8 cellular contexts compared by ENCODE assay signal in the genomic region with DNA sequence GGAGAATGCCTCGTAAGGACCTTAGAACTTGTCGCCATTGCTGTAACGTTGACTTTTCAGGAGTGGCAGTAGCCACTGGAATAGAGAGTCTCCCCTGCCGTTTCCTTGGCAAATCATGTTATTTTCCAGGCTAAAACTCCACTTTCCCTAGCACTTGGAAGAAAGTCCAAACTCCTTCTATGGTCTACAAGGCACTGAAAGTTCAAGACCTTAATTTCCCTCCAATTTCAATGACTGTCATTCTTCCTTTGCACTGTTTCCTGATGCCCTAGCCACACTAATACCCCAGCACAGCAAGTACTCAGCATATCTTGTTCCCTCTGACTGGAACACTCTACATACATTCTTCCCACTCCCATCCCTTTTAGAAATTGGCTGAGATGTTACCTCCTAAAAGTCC. TPM values are rescaled to one million over a fixed set of nuclear protein-coding genes. Genes with fewer than 3 reads are reported as not detected.
DNase-seq lines count a peak whose midpoint lies in the region; ATAC-seq and TF ChIP-seq lines count a peak whose summit lies in the region.

No MANE protein-coding gene starts in this region.

- TF ChIP-seq CTCF in AG04450 (IDR thresholded peaks at IDR 0.05; ENCODE audit: low read depth, low read length) (no peak), KMS-11 (conservative IDR thresholded peaks at IDR 0.05; ENCODE audit: low read depth, low read length) (no peak), chondrocyte (IDR thresholded peaks at IDR 0.05) (no peak), foreskin keratinocyte (conservative IDR thresholded peaks at IDR 0.05) (no peak)

- H3K4me1 Mint-ChIP-seq in chondrocyte (ENCODE audit: low read depth), result peaks cover 28% of the 10 kb centered on the region
- H3K4me1 Mint-ChIP-seq in naive thymus-derived CD4-positive, alpha-beta T cell, result peaks cover 25 to 35% (median 29%) of the 10 kb centered on the region in 7 donors

- POLR2A ChIA-PET in AG04450 (lab: Yijun Ruan, JAX), result interaction anchor here (0.6 to 1.2 kb wide), 3 partner anchors 13 to 89 kb away, joined by 3 to 4 read pairs (median 4); no protein-coding TSS in a partner anchor
- POLR2A ChIA-PET in naive thymus-derived CD4-positive, alpha-beta T cell (lab: Charles Lee), result interaction anchor here (0.5 to 0.6 kb wide), 2 partner anchors 15 to 1152 kb away, joined by 3 to 5 read pairs; no protein-coding TSS in a partner anchor
- POLR2A ChIA-PET in HEK293T (lab: Yijun Ruan, JAX), result interaction anchor here (1.9 kb wide), 1 partner anchor 10 kb away, joined by 5 read pairs; no protein-coding TSS in a partner anchor

- no peaks in the 10 kb centered on the region for H3K9me3 ChIP-seq in AG04450 (ENCODE audit: control insufficient read depth, insufficient read depth, low read length)
- H3K9me3 ChIP-seq in naive thymus-derived CD4-positive, alpha-beta T cell (ENCODE audit: control insufficient read depth in 2 of 3, low read length in 3 of 3), result no peaks in the 10 kb centered on the region

- no peak overlapping the region for H3K27ac ChIP-seq in AG04450 (ENCODE audit: low read depth, low read length)
- no peak overlapping the region; the same call in 1 of the 2 replicates for H3K27ac ChIP-seq in KMS-11
- peak overlapping the region; percentile 81 for H3K27ac ChIP-seq in naive thymus-derived CD4-positive, alpha-beta T cell (ENCODE audit: low read depth, low read length)
- no peak overlapping the region for H3K27ac ChIP-seq in foreskin keratinocyte

- no peaks in the 10 kb centered on the region for H3K36me3 Mint-ChIP-seq in chondrocyte (ENCODE audit: low read depth)
- no peaks in the 10 kb centered on the region for H3K36me3 Mint-ChIP-seq in naive thymus-derived CD4-positive, alpha-beta T cell

- H3K4me3 ChIP-seq in AG04450 (ENCODE audit: low read depth, low read length), result peak overlapping the region; percentile 97
- H3K4me3 ChIP-seq in KMS-11 (IDR thresholded peaks at IDR 0.05; ENCODE audit: insufficient read depth, low read depth, low read length), result no peak overlapping the region
- peak overlapping the region; percentile 85 for H3K4me3 ChIP-seq in naive thymus-derived CD4-positive, alpha-beta T cell (ENCODE audit: low read length)

- H3K27me3 Mint-ChIP-seq in chondrocyte (ENCODE audit: low read depth), result no peaks in the 10 kb centered on the region
- H3K27me3 Mint-ChIP-seq in naive thymus-derived CD4-positive, alpha-beta T cell, result peaks cover 0 to 12% (median 0%) of the 10 kb centered on the region in 5 donors

- DNase-seq in AG04450 (ENCODE audit: low read depth, low spot score) (no peak), chondrocyte (ENCODE audit: low spot score) (no peak), HEK293T (ENCODE audit: extremely low spot score) (no peak), foreskin keratinocyte (no peak), HCEC 1CT (no peak)
- DNase-seq in naive thymus-derived CD4-positive, alpha-beta T cell, result no peak
- DNase-seq in activated CD4-positive, alpha-beta T cell treated with anti-CD3 and anti-CD28 coated beads, Interleukin-2, amount 50 U/mL, for 48 hours, result no peak

- no peak for ATAC-seq in naive thymus-derived CD4-positive, alpha-beta T cell
- ATAC-seq in foreskin keratinocyte, result no peak

- peak overlapping the region; percentile 97 for H3K27ac Mint-ChIP-seq in chondrocyte (ENCODE audit: unreplicated experiment)
- H3K27ac Mint-ChIP-seq in naive thymus-derived CD4-positive, alpha-beta T cell, result peak overlapping the region in 8 of 9 donors; percentile 84 to 99 (median 91)

- intact Hi-C loops in naive thymus-derived CD4-positive, alpha-beta T cell (cut with micrococcal nuclease), result loop anchor here (5.0 to 10.0 kb wide), 6 partner anchors 296 to 1931 kb away; partner anchors contain the start of gene MYB (in 1 of the 2)

- H3K27me3 ChIP-seq in AG04450 (ENCODE audit: control insufficient read depth, insufficient read depth, low read length) (no peaks in the 10 kb centered on the region), KMS-11 (ENCODE audit: insufficient read depth, low read depth) (no peaks in the 10 kb centered on the region), foreskin keratinocyte (no peaks in the 10 kb centered on the region)
- H3K27me3 ChIP-seq in naive thymus-derived CD4-positive, alpha-beta T cell (ENCODE audit: control insufficient read depth in 2 of 2, insufficient read depth in 2 of 2, low read length in 2 of 2), result no peaks in the 10 kb centered on the region

- H3K4me1 ChIP-seq in KMS-11 (ENCODE audit: low read depth, poor library complexity, severe bottlenecking) (peaks cover 34% of the 10 kb centered on the region), foreskin keratinocyte (peaks cover 9% of the 10 kb centered on the region)
- peaks cover 10 to 15% of the 10 kb centered on the region in 2 donors for H3K4me1 ChIP-seq in naive thymus-derived CD4-positive, alpha-beta T cell (ENCODE audit: control insufficient read depth in 2 of 2, insufficient read depth in 2 of 2, low read length in 2 of 2)

- H3K4me3 Mint-ChIP-seq in chondrocyte (ENCODE audit: unreplicated experiment), result peak overlapping the region; percentile 99
- peak overlapping the region; percentile 79 to 100 (median 98) for H3K4me3 Mint-ChIP-seq in naive thymus-derived CD4-positive, alpha-beta T cell

- peaks cover 25% of the 10 kb centered on the region; the same call in 1 of the 2 replicates for H3K79me2 ChIP-seq in KMS-11 (ENCODE audit: insufficient read depth, low read depth)

- H3K36me3 ChIP-seq in KMS-11 (ENCODE audit: insufficient read depth), result no peaks in the 10 kb centered on the region
- H3K36me3 ChIP-seq in naive thymus-derived CD4-positive, alpha-beta T cell (ENCODE audit: control insufficient read depth in 2 of 3, insufficient read depth in 3 of 3, low read length in 3 of 3), result peaks cover 0 to 7% (median 0%) of the 10 kb centered on the region in 3 experiments

- H4K20me1 ChIP-seq in KMS-11 (ENCODE audit: insufficient read depth), result no peaks in the 10 kb centered on the region

- peak overlapping the region; percentile 73; the same call in 1 of the 2 replicates for H3K9ac ChIP-seq in KMS-11

- CTCF ChIA-PET in AG04450 (lab: Charles Lee), result interaction anchor here (0.6 to 6.0 kb wide), 7 partner anchors 10 to 146 kb away, joined by 3 to 37 read pairs (median 4); no protein-coding TSS in a partner anchor
- CTCF ChIA-PET in naive thymus-derived CD4-positive, alpha-beta T cell (lab: Charles Lee), result interaction anchor here (0.9 kb wide), 1 partner anchor 34 kb away, joined by 4 read pairs; no protein-coding TSS in a partner anchor
- CTCF ChIA-PET in HEK293T (lab: Yijun Ruan, JAX), result interaction anchor here (0.6 to 1.1 kb wide), 4 partner anchors 22 to 978 kb away, joined by 3 to 5 read pairs (median 4); no protein-coding TSS in a partner anchor

- no peaks in the 10 kb centered on the region for H3K9me3 Mint-ChIP-seq in chondrocyte (ENCODE audit: low read depth)
- no peaks in the 10 kb centered on the region for H3K9me3 Mint-ChIP-seq in naive thymus-derived CD4-positive, alpha-beta T cell

- H3K4me2 ChIP-seq in KMS-11, result peak overlapping the region; percentile 96

- peak overlapping the region; percentile 68 for H2AFZ ChIP-seq in KMS-11 (ENCODE audit: low read depth)

TF ChIP-seq in HEK293T, 16 proteins besides CTCF, POLR2A, EP300 and RAD21:
- TF ChIP-seq ZNF384 (IDR thresholded peaks at IDR 0.05) (no peak), L3MBTL2 (conservative IDR thresholded peaks at IDR 0.05) (no peak), CTBP1 (IDR thresholded peaks at IDR 0.05; ENCODE audit: borderline replicate concordance) (no peak), FOXM1 (IDR thresholded peaks at IDR 0.05; ENCODE audit: borderline replicate concordance) (no peak), BHLHE40 (IDR thresholded peaks at IDR 0.05; ENCODE audit: borderline replicate concordance) (no peak), PKNOX1 (IDR thresholded peaks at IDR 0.05) (no peak), LEF1 (IDR thresholded peaks at IDR 0.05; ENCODE audit: borderline replicate concordance) (no peak), SP1 (IDR thresholded peaks at IDR 0.05) (no peak), ELF4 (IDR thresholded peaks at IDR 0.05) (no peak), NFRKB (IDR thresholded peaks at IDR 0.05) (no peak), FOXA1 (IDR thresholded peaks at IDR 0.05) (no peak), TARDBP (IDR thresholded peaks at IDR 0.05) (no peak), ARNT (IDR thresholded peaks at IDR 0.05) (no peak), HDGF (IDR thresholded peaks at IDR 0.05; ENCODE audit: borderline replicate concordance) (no peak), SUZ12 (IDR thresholded peaks at IDR 0.05) (no peak)

RNA-seq across cellular contexts. Expression of gene TBPL1, which starts 1.8 kb away (rescaled TPM):
- polyA plus RNA-seq in AG04450 (2011; rRNA removed) (54.1 and 71.2 TPM in 2 replicates), foreskin keratinocyte (32.5 and 37.6 TPM in 2 replicates)
- 8.5 and 14.8 TPM in 2 replicates for polyA minus RNA-seq in AG04450 (2011; rRNA and poly(A)+ RNA removed)
- total RNA-seq in chondrocyte (27.2 to 28.5 TPM (median 28.1 TPM) in 3 replicates), foreskin keratinocyte (38.1 and 41.5 TPM in 2 replicates)
- total RNA-seq in naive thymus-derived CD4-positive, alpha-beta T cell, result 10 to 100 TPM; 21.0 to 34.7 (median 25.4) TPM
- 10 to 100 TPM; 48.5 to 51.2 TPM for polyA plus RNA-seq in naive thymus-derived CD4-positive, alpha-beta T cell
